ENCODE assay signal across 8 cellular contexts in genomic region chr2:7083580-7084509, GRCh38.
DNase-seq lines count a peak whose midpoint lies in the region; ATAC-seq and TF ChIP-seq lines count a peak whose summit lies in the region.

No MANE protein-coding gene starts in this region.

- H3K36me3 Mint-ChIP-seq in T-helper 2 cell treated with Interferon-gamma antibody and Interleukin-4, amounts not matched to agents 5 μg/mL and 100 μg/mL, for 36 hours (ENCODE audit: low read depth), result peaks cover 9% of the 10 kb centered on the region

- no peak overlapping the region for H3K27ac Mint-ChIP-seq in T-helper 2 cell treated with Interferon-gamma antibody and Interleukin-4, amounts not matched to agents 5 μg/mL and 100 μg/mL, for 36 hours

- peaks cover 4% of the 10 kb centered on the region for H3K27me3 Mint-ChIP-seq in T-helper 2 cell treated with Interferon-gamma antibody and Interleukin-4, amounts not matched to agents 5 μg/mL and 100 μg/mL, for 36 hours (ENCODE audit: low read depth)

- 53% methylated on average over 8 of the region's 10 CpGs for WGBS in right lobe of liver (ENCODE audit: insufficient coverage, low coverage, low lambda C conversion rate, missing lambda C conversion rate)

- no peak for TF ChIP-seq POLR2A in NB4 (IDR thresholded peaks at IDR 0.05; ENCODE audit: extremely low read depth, insufficient read length)
- no peak for TF ChIP-seq POLR2A in right lobe of liver (IDR thresholded peaks at IDR 0.05)

- H3K4me1 ChIP-seq in adipocyte (ENCODE audit: control insufficient read depth, insufficient read depth, low read length) (no peaks in the 10 kb centered on the region), right lobe of liver (no peaks in the 10 kb centered on the region)

- DNase-seq in CD1c-positive myeloid dendritic cell (ENCODE audit: extremely low spot score) (peak; percentile 46), NB4 (ENCODE audit: low read depth) (peak; percentile 75), adipocyte (ENCODE audit: low read depth) (peak; percentile 70), right lobe of liver (no peak), dorsolateral prefrontal cortex (no peak)
- no peak for DNase-seq in effector CD4-positive, alpha-beta T cell
- no peak for DNase-seq in T-helper 2 cell treated with Interferon-gamma antibody and Interleukin-4, amounts not matched to agents 5 μg/mL and 100 μg/mL, for 36 hours (ENCODE audit: low spot score)

- H3K4me3 ChIP-seq in NB4 (ENCODE audit: low read depth, low read length) (no peak overlapping the region), adipocyte (ENCODE audit: low read length) (no peak overlapping the region), right lobe of liver (no peak overlapping the region), dorsolateral prefrontal cortex (no peak overlapping the region)

- H3K4me1 Mint-ChIP-seq in T-helper 2 cell treated with Interferon-gamma antibody and Interleukin-4, amounts not matched to agents 5 μg/mL and 100 μg/mL, for 36 hours (ENCODE audit: low read depth), result no peaks in the 10 kb centered on the region

- peak; percentile 51 for ATAC-seq in GM18858 (IDR thresholded peaks at IDR 0.05; ENCODE audit: unreplicated experiment)
- peak; percentile 64 to 73 (median 72) for ATAC-seq in right lobe of liver

- H3K27me3 ChIP-seq in adipocyte (replicated peaks; ENCODE audit: control insufficient read depth, insufficient read depth, low read length), result no peaks in the 10 kb centered on the region
- H3K27me3 ChIP-seq in right lobe of liver, result no peaks in the 10 kb centered on the region
- H3K27me3 ChIP-seq in dorsolateral prefrontal cortex, result no peaks in the 10 kb centered on the region

- intact Hi-C loops in right lobe of liver (cut with DNase I) (no loop called here), dorsolateral prefrontal cortex (cut with DNase I) (no loop called here)

- no peak overlapping the region for H3K4me3 Mint-ChIP-seq in T-helper 2 cell treated with Interferon-gamma antibody and Interleukin-4, amounts not matched to agents 5 μg/mL and 100 μg/mL, for 36 hours

- H3K27ac ChIP-seq in right lobe of liver (no peak overlapping the region), dorsolateral prefrontal cortex (no peak overlapping the region)

- H3K9ac ChIP-seq in adipocyte (ENCODE audit: low read length), result no peak overlapping the region

- TF ChIP-seq CTCF in NB4 (IDR thresholded peaks at IDR 0.05; ENCODE audit: low read depth, low read length), result peak; percentile 72
- peak; percentile 23 to 42 (median 36) for TF ChIP-seq CTCF in right lobe of liver (IDR thresholded peaks at IDR 0.05)
- TF ChIP-seq CTCF in dorsolateral prefrontal cortex (IDR thresholded peaks at IDR 0.05 in 54 of 56, conservative IDR thresholded peaks at IDR 0.05 in 2 of 56; ENCODE audit: low read depth in 1 of 56, partially characterized antibody in 56 of 56), result peak in 20 of 56 donors; percentile 6 to 42 (median 16)

- peaks cover 10% of the 10 kb centered on the region for H3K9me3 Mint-ChIP-seq in T-helper 2 cell treated with Interferon-gamma antibody and Interleukin-4, amounts not matched to agents 5 μg/mL and 100 μg/mL, for 36 hours

- H3K9me3 ChIP-seq in adipocyte (ENCODE audit: control insufficient read depth, low read length) (no peaks in the 10 kb centered on the region), right lobe of liver (no peaks in the 10 kb centered on the region)

- H3K36me3 ChIP-seq in adipocyte (ENCODE audit: control insufficient read depth, insufficient read depth, low read length, severe bottlenecking), result no peaks in the 10 kb centered on the region
- H3K36me3 ChIP-seq in right lobe of liver, result no peaks in the 10 kb centered on the region

Comparison
In these comparisons a context has a peak if more than half of its experiments do, and no peak if none do; other contexts are left out.
1. DNase-seq: peak in CD1c-positive myeloid dendritic cell (single experiment), NB4 (single experiment) and adipocyte (single experiment); none in right lobe of liver (0 of 3), effector CD4-positive, alpha-beta T cell (single experiment), T-helper 2 cell treated with Interferon-gamma antibody and Interleukin-4, amounts not matched to agents 5 μg/mL and 100 μg/mL, for 36 hours (single experiment) and dorsolateral prefrontal cortex (0 of 10).